Comparison of ENCODE assay signal across 10 cellular contexts in the genomic region with DNA sequence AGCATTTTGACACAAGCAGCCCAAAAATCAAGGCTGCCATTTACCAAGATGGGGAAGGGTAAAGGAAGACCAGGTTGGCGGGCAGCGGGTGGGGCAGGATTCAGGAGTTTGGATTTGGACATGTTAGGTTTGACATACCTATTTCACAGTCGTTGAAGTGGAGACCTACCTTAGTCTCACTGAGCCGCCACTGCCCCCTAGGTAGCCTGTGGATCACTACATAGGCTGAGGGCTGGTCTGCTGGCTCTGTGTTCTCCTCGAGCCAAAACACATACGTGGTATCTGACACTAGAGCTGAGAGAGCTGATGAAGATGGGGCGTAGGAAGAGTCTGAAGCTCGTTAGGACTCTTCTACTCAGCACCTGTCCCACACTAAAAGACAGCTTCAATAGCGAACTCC.
DNase-seq lines count a peak whose midpoint lies in the region; ATAC-seq and TF ChIP-seq lines count a peak whose summit lies in the region.
"Had no signal": no experiment of that assay in that cellular context is flagged by ENCODE, and none has a peak within 500 bp of the region (broad histone marks: within the 10 kb centered on the region; RNA-seq: fewer than 3 reads in every experiment).

No MANE protein-coding gene starts in this region.

- no peak for ATAC-seq in GM21619 (IDR thresholded peaks at IDR 0.05; ENCODE audit: unreplicated experiment)

- no peak for TF ChIP-seq POLR2A in NB4 (IDR thresholded peaks at IDR 0.05; ENCODE audit: extremely low read depth, insufficient read length)

- TF ChIP-seq CTCF in NB4 (IDR thresholded peaks at IDR 0.05; ENCODE audit: low read depth, low read length) = no peak
- peak; percentile 27 for TF ChIP-seq CTCF in colonic mucosa (IDR thresholded peaks at IDR 0.05)

- no peak overlapping the region for H3K27ac ChIP-seq in colonic mucosa

- intact Hi-C loops in colonic mucosa (cut with DNase I) = loop anchor here (5.0 to 10.0 kb wide), 2 partner anchors 65 to 113 kb away; a partner anchor contains a TSS

- H3K4me1 ChIP-seq in colonic mucosa = no peaks in the 10 kb centered on the region

- peak; percentile 2 for DNase-seq in SIG-M5 treated with dmso at 0.1 percent for 504 hours (lab: John Stamatoyannopoulos, UW; ENCODE audit: unreplicated experiment)
- no peak for DNase-seq in SIG-M5 (lab: John Stamatoyannopoulos, UW)
- peak; percentile 25 for DNase-seq in NB4 (ENCODE audit: low read depth)
- DNase-seq in colonic mucosa = no peak
- DNase-seq in stimulated activated CD4-positive, alpha-beta T cell treated with anti-CD3 and anti-CD28 coated beads, Interleukin-2, amount 100 ng/mL, for 24 hours = peak; percentile 22 to 34
- no peak for DNase-seq in HuH-7.5 (ENCODE audit: low spot score)
- DNase-seq in middle frontal gyrus (ENCODE audit: extremely low spot score, low spot score) = no peak
- DNase-seq: activated CD4-positive, CD25-positive, alpha-beta regulatory T cell treated with anti-CD3 and anti-CD28 coated beads, Interleukin-2, amount 50 U/mL, for 72 hours; NCI-H510A had no signal

- H3K4me3 ChIP-seq in NB4 (ENCODE audit: low read depth, low read length) = no peak overlapping the region
- no peak overlapping the region for H3K4me3 ChIP-seq in colonic mucosa

- no peaks in the 10 kb centered on the region for H3K27me3 ChIP-seq in colonic mucosa

- H3K9me3 ChIP-seq in colonic mucosa = no peaks in the 10 kb centered on the region

- no peak overlapping the region for H3K9ac ChIP-seq in colonic mucosa (ENCODE audit: low read depth in 2 of 2, low read length in 2 of 2)

- H3K36me3 ChIP-seq in colonic mucosa = no peaks in the 10 kb centered on the region

Comparison
In these comparisons a context has a peak if more than half of its experiments do, and no peak if none do; other contexts are left out.
1. DNase-seq: peak in SIG-M5 treated with dmso at 0.1 percent for 504 hours (single experiment), NB4 (single experiment) and stimulated activated CD4-positive, alpha-beta T cell treated with anti-CD3 and anti-CD28 coated beads, Interleukin-2, amount 100 ng/mL, for 24 hours (2 of 2); none in SIG-M5 (single experiment), colonic mucosa (single experiment), HuH-7.5 (single experiment) and middle frontal gyrus (single experiment).